Comparison of ENCODE assay signal across 20 cellular contexts in genomic region chr1:10105484-10105883, GRCh38.
DNase-seq lines count a peak whose midpoint lies in the region; ATAC-seq and TF ChIP-seq lines count a peak whose summit lies in the region.
"Had no signal": no experiment of that assay in that cellular context is flagged by ENCODE, and none has a peak within 500 bp of the region (broad histone marks: within the 10 kb centered on the region; RNA-seq: fewer than 3 reads in every experiment).

No MANE protein-coding gene starts in this region.

- no peaks in the 10 kb centered on the region for H3K27me3 Mint-ChIP-seq in activated T-cell treated with anti-CD3 and anti-CD28 coated beads, Interleukin-2, amount 50 U/mL, for 72 hours (ENCODE audit: low read depth)
- H3K27me3 Mint-ChIP-seq in activated CD4-positive, alpha-beta T cell treated with anti-CD3 and anti-CD28 coated beads, Interleukin-2, amount 10 ng/mL, durations not matched to agents 7 days and 5 days: no peaks in the 10 kb centered on the region
- H3K27me3 Mint-ChIP-seq: activated CD4-positive, alpha-beta memory T cell treated with anti-CD3 and anti-CD28 coated beads, Interleukin-2, amount 10 ng/mL, durations not matched to agents 7 days and 5 days; memory B cell; natural killer cell treated with Interleukin-12 subunit alpha and Interleukin-12 subunit beta and Interleukin-15 and Interleukin-18, amount 100 ng/mL, for 72 hours had no signal

- peaks cover 3 to 7% of the 10 kb centered on the region in 2 donors for H3K36me3 Mint-ChIP-seq in activated T-cell treated with anti-CD3 and anti-CD28 coated beads, Interleukin-2, amount 50 U/mL, for 72 hours (ENCODE audit: insufficient read depth in 2 of 2)
- H3K36me3 Mint-ChIP-seq in activated CD4-positive, alpha-beta T cell treated with anti-CD3 and anti-CD28 coated beads, Interleukin-2, amount 10 ng/mL, durations not matched to agents 7 days and 5 days (ENCODE audit: low read depth): peaks cover 33% of the 10 kb centered on the region

- DNase-seq in Right ventricle myocardium inferior (ENCODE audit: missing footprints) (no peak), cardiac septum (ENCODE audit: low spot score) (no peak), fibroblast of mammary gland (ENCODE audit: low read depth) (peak; percentile 5), medulla oblongata (ENCODE audit: extremely low spot score) (peak; percentile 51), NCI-H82 treated with DMSO at 0.1 percent for 48 hours (lab: John Stamatoyannopoulos, UW; ENCODE audit: unreplicated experiment) (no peak)
- no peak for DNase-seq in activated T-cell treated with anti-CD3 and anti-CD28 coated beads, Interleukin-2, amount 50 U/mL, for 72 hours
- no peak for DNase-seq in activated CD4-positive, alpha-beta T cell treated with anti-CD3 and anti-CD28 coated beads, Interleukin-2, amount 10 ng/mL, durations not matched to agents 7 days and 5 days
- DNase-seq: activated CD4-positive, alpha-beta memory T cell treated with anti-CD3 and anti-CD28 coated beads, Interleukin-2, amount 10 ng/mL, durations not matched to agents 7 days and 5 days; activated naive CD4-positive, alpha-beta T cell treated with anti-CD3 and anti-CD28 coated beads, Interleukin-2, amount 50 U/mL, for 16 hours; GF-D8; GOT3; immature natural killer cell; KG1; NCI-H2107; NCI-H69 had no signal

- ATAC-seq in Right ventricle myocardium inferior (peak; percentile 50), HG02571 (IDR thresholded peaks at IDR 0.05; ENCODE audit: unreplicated experiment) (no peak)
- ATAC-seq in activated T-cell treated with anti-CD3 and anti-CD28 coated beads, Interleukin-2, amount 50 U/mL, for 72 hours (replicated peaks in 1 of 2): no peak
- ATAC-seq: natural killer cell treated with Interleukin-12 subunit alpha and Interleukin-12 subunit beta and Interleukin-15 and Interleukin-18, amount 100 ng/mL, for 72 hours had no signal

- no peak overlapping the region for H3K27ac Mint-ChIP-seq in activated T-cell treated with anti-CD3 and anti-CD28 coated beads, Interleukin-2, amount 50 U/mL, for 72 hours
- no peak overlapping the region for H3K27ac Mint-ChIP-seq in activated CD4-positive, alpha-beta T cell treated with anti-CD3 and anti-CD28 coated beads, Interleukin-2, amount 10 ng/mL, durations not matched to agents 7 days and 5 days
- H3K27ac Mint-ChIP-seq: activated CD4-positive, alpha-beta memory T cell treated with anti-CD3 and anti-CD28 coated beads, Interleukin-2, amount 10 ng/mL, durations not matched to agents 7 days and 5 days; natural killer cell treated with Interleukin-12 subunit alpha and Interleukin-12 subunit beta and Interleukin-15 and Interleukin-18, amount 100 ng/mL, for 72 hours; T-helper 1 cell treated with Interleukin-12 subunit alpha and Interleukin-12 subunit beta and Interleukin-4 antibody, amounts not matched to agents 30 μg/mL and 1 μg/mL, for 36 hours had no signal

- CTCF ChIA-PET in activated CD4-positive, alpha-beta T cell treated with anti-CD3 and anti-CD28 coated beads, Interleukin-2, amount 10 ng/mL, durations not matched to agents 7 days and 5 days (lab: Charles Lee): interaction anchor here (0.6 kb wide), 1 partner anchor 48 kb away, joined by 3 read pairs; no protein-coding TSS in a partner anchor

- H3K4me3 Mint-ChIP-seq in activated T-cell treated with anti-CD3 and anti-CD28 coated beads, Interleukin-2, amount 50 U/mL, for 72 hours: no peak overlapping the region
- H3K4me3 Mint-ChIP-seq in activated CD4-positive, alpha-beta T cell treated with anti-CD3 and anti-CD28 coated beads, Interleukin-2, amount 10 ng/mL, durations not matched to agents 7 days and 5 days: no peak overlapping the region
- H3K4me3 Mint-ChIP-seq: activated CD4-positive, alpha-beta memory T cell treated with anti-CD3 and anti-CD28 coated beads, Interleukin-2, amount 10 ng/mL, durations not matched to agents 7 days and 5 days; immature natural killer cell; memory B cell; natural killer cell treated with Interleukin-12 subunit alpha and Interleukin-12 subunit beta and Interleukin-15 and Interleukin-18, amount 100 ng/mL, for 72 hours; T-helper 1 cell treated with Interleukin-12 subunit alpha and Interleukin-12 subunit beta and Interleukin-4 antibody, amounts not matched to agents 30 μg/mL and 1 μg/mL, for 36 hours had no signal

- no peak for TF ChIP-seq CTCF in fibroblast of mammary gland (conservative IDR thresholded peaks at IDR 0.05; ENCODE audit: control insufficient read depth, insufficient read depth, low read depth, low read length)

- H3K4me3 ChIP-seq in fibroblast of mammary gland (ENCODE audit: control insufficient read depth, low read depth, low read length): no peak overlapping the region
- H3K4me3 ChIP-seq: esophagus muscularis mucosa had no signal

- POLR2A ChIA-PET in activated CD4-positive, alpha-beta T cell treated with anti-CD3 and anti-CD28 coated beads, Interleukin-2, amount 10 ng/mL, durations not matched to agents 7 days and 5 days (lab: Charles Lee): no interaction called here

- no peaks in the 10 kb centered on the region for H3K9me3 Mint-ChIP-seq in activated T-cell treated with anti-CD3 and anti-CD28 coated beads, Interleukin-2, amount 50 U/mL, for 72 hours
- H3K9me3 Mint-ChIP-seq in activated CD4-positive, alpha-beta T cell treated with anti-CD3 and anti-CD28 coated beads, Interleukin-2, amount 10 ng/mL, durations not matched to agents 7 days and 5 days: no peaks in the 10 kb centered on the region
- H3K9me3 Mint-ChIP-seq: activated CD4-positive, alpha-beta memory T cell treated with anti-CD3 and anti-CD28 coated beads, Interleukin-2, amount 10 ng/mL, durations not matched to agents 7 days and 5 days; immature natural killer cell; memory B cell; natural killer cell treated with Interleukin-12 subunit alpha and Interleukin-12 subunit beta and Interleukin-15 and Interleukin-18, amount 100 ng/mL, for 72 hours; T-helper 1 cell treated with Interleukin-12 subunit alpha and Interleukin-12 subunit beta and Interleukin-4 antibody, amounts not matched to agents 30 μg/mL and 1 μg/mL, for 36 hours had no signal

- H3K4me1 Mint-ChIP-seq in activated T-cell treated with anti-CD3 and anti-CD28 coated beads, Interleukin-2, amount 50 U/mL, for 72 hours (ENCODE audit: low read depth): no peaks in the 10 kb centered on the region
- H3K4me1 Mint-ChIP-seq in activated CD4-positive, alpha-beta T cell treated with anti-CD3 and anti-CD28 coated beads, Interleukin-2, amount 10 ng/mL, durations not matched to agents 7 days and 5 days: no peaks in the 10 kb centered on the region
- H3K4me1 Mint-ChIP-seq: activated CD4-positive, alpha-beta memory T cell treated with anti-CD3 and anti-CD28 coated beads, Interleukin-2, amount 10 ng/mL, durations not matched to agents 7 days and 5 days; immature natural killer cell; memory B cell had no signal

- intact Hi-C loops in Right ventricle myocardium inferior (cut with DNase I): loop anchor here (5.0 kb wide), 1 partner anchor 38 kb away; no protein-coding TSS in a partner anchor
- intact Hi-C loops in cardiac septum (cut with DNase I): loop anchor here (5.0 kb wide), 1 partner anchor 73 kb away; the partner anchor contains the start of gene UBE4B

Comparison
In these comparisons a context has a peak if more than half of its experiments do, and no peak if none do; other contexts are left out.
1. DNase-seq: peak in fibroblast of mammary gland (single experiment) and medulla oblongata (single experiment); none in Right ventricle myocardium inferior (single experiment), cardiac septum (single experiment), activated T-cell treated with anti-CD3 and anti-CD28 coated beads, Interleukin-2, amount 50 U/mL, for 72 hours (0 of 2), activated CD4-positive, alpha-beta T cell treated with anti-CD3 and anti-CD28 coated beads, Interleukin-2, amount 10 ng/mL, durations not matched to agents 7 days and 5 days (single experiment) and NCI-H82 treated with DMSO at 0.1 percent for 48 hours (single experiment).